Comparison of ENCODE assay signal across 29 cellular contexts in the genomic region with DNA sequence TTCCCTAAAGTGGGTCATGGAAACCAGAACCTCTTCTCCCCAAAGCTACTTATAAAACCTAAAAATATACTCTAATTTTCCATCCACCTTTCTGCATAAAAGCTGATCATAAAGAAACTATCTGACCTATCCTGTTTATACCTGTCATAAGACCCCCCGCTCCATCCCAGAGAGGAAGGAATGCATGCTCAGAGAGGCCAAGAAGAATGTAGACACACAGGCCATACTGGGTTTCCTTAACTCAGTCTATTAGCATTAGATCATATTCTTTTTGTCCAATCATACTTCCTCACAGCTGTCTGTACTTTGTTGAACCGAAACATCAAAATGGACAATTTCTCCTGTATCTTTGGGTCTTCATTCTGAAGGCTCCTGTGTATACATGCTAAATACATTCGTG.
"Had no signal": no experiment of that assay in that cellular context is flagged by ENCODE, and none has a peak within 500 bp of the region (broad histone marks: within the 10 kb centered on the region; RNA-seq: fewer than 3 reads in every experiment).

No MANE protein-coding gene starts in this region.

- H3K27me3 Mint-ChIP-seq: activated CD4-positive, alpha-beta memory T cell treated with anti-CD3 and anti-CD28 coated beads for 36 hours; activated CD4-positive, alpha-beta T cell treated with anti-CD3 and anti-CD28 coated beads for 36 hours; activated CD4-positive, alpha-beta T cell treated with anti-CD3 and anti-CD28 coated beads, Interleukin-2, amount 10 ng/mL, durations not matched to agents 24 days and 14 days; activated CD8-positive, alpha-beta memory T cell treated with anti-CD3 and anti-CD28 coated beads, Interleukin-2, amount 10 ng/mL, durations not matched to agents 7 days and 5 days; activated naive CD4-positive, alpha-beta T cell treated with anti-CD3 and anti-CD28 coated beads, Interleukin-2, amount 10 ng/mL, durations not matched to agents 7 days and 5 days; activated naive CD8-positive, alpha-beta T cell treated with anti-CD3 and anti-CD28 coated beads, Interleukin-2, amount 10 ng/mL, durations not matched to agents 7 days and 5 days; brain had no signal

- DNase-seq: activated CD4-positive, alpha-beta memory T cell treated with anti-CD3 and anti-CD28 coated beads for 36 hours; activated CD4-positive, alpha-beta T cell treated with anti-CD3 and anti-CD28 coated beads for 36 hours; activated CD4-positive, alpha-beta T cell treated with anti-CD3 and anti-CD28 coated beads, Interleukin-2, amount 10 ng/mL, durations not matched to agents 24 days and 14 days; activated CD4-positive, CD25-positive, alpha-beta regulatory T cell; activated CD4-positive, CD25-positive, alpha-beta regulatory T cell treated with anti-CD3 and anti-CD28 coated beads, Interleukin-2, amount 50 U/mL, for 72 hours; activated CD8-positive, alpha-beta memory T cell treated with anti-CD3 and anti-CD28 coated beads, Interleukin-2, amount 10 ng/mL, durations not matched to agents 7 days and 5 days; activated CD8-positive, alpha-beta memory T cell treated with anti-CD3 and anti-CD28 coated beads, Interleukin-2, amount 50 U/mL, for 4 hours; activated CD8-positive, alpha-beta T cell treated with anti-CD3 and anti-CD28 coated beads, Interleukin-2, amount 10 ng/mL, durations not matched to agents 7 days and 5 days; activated gamma-delta T cell; activated naive CD4-positive, alpha-beta T cell; activated naive CD4-positive, alpha-beta T cell treated with anti-CD3 and anti-CD28 coated beads, Interleukin-2, amount 10 ng/mL, durations not matched to agents 7 days and 5 days; activated naive CD8-positive, alpha-beta T cell treated with anti-CD3 and anti-CD28 coated beads, Interleukin-2, amount 10 ng/mL, durations not matched to agents 7 days and 5 days; activated T-cell treated with anti-CD3 and anti-CD28 coated beads, Interleukin-2, amount 50 U/mL, for 1 hour; activated T-cell treated with anti-CD3 and anti-CD28 coated beads, Interleukin-2, amount 50 U/mL, for 72 hours; central memory CD4-positive, alpha-beta T cell; cerebellar nuclear complex; colonic mucosa; effector memory CD4-positive, alpha-beta T cell; endodermal cell; erythroblast; esophagus squamous epithelium; foreskin melanocyte; T-helper 2 cell had no signal

- H3K9me3 ChIP-seq: ascending aorta, breast epithelium, colonic mucosa, esophagus squamous epithelium, gastroesophageal sphincter had no signal

- H3K4me3 ChIP-seq: ascending aorta, breast epithelium, cardiac muscle cell, colonic mucosa, esophagus squamous epithelium, gastroesophageal sphincter had no signal

- ATAC-seq: activated CD4-positive, alpha-beta T cell treated with anti-CD3 and anti-CD28 coated beads for 36 hours; activated CD8-positive, alpha-beta memory T cell treated with anti-CD3 and anti-CD28 coated beads, Interleukin-2, amount 10 ng/mL, durations not matched to agents 7 days and 5 days; activated CD8-positive, alpha-beta T cell treated with anti-CD3 and anti-CD28 coated beads, Interleukin-2, amount 10 ng/mL, durations not matched to agents 7 days and 5 days; activated naive CD4-positive, alpha-beta T cell treated with anti-CD3 and anti-CD28 coated beads, Interleukin-2, amount 50 U/mL, for 72 hours; activated T-cell treated with anti-CD3 and anti-CD28 coated beads, Interleukin-2, amount 50 U/mL, for 72 hours; gastroesophageal sphincter had no signal

- H3K4me1 Mint-ChIP-seq: activated CD4-positive, alpha-beta T cell treated with anti-CD3 and anti-CD28 coated beads for 36 hours; activated CD4-positive, alpha-beta T cell treated with anti-CD3 and anti-CD28 coated beads, Interleukin-2, amount 10 ng/mL, durations not matched to agents 24 days and 14 days; activated CD8-positive, alpha-beta memory T cell treated with anti-CD3 and anti-CD28 coated beads, Interleukin-2, amount 10 ng/mL, durations not matched to agents 7 days and 5 days; activated naive CD4-positive, alpha-beta T cell treated with anti-CD3 and anti-CD28 coated beads, Interleukin-2, amount 10 ng/mL, durations not matched to agents 7 days and 5 days; activated naive CD8-positive, alpha-beta T cell treated with anti-CD3 and anti-CD28 coated beads, Interleukin-2, amount 10 ng/mL, durations not matched to agents 7 days and 5 days; brain; endodermal cell had no signal

- H3K4me3 Mint-ChIP-seq: activated CD4-positive, alpha-beta memory T cell treated with anti-CD3 and anti-CD28 coated beads for 36 hours; activated CD4-positive, alpha-beta T cell treated with anti-CD3 and anti-CD28 coated beads for 36 hours; activated CD4-positive, alpha-beta T cell treated with anti-CD3 and anti-CD28 coated beads, Interleukin-2, amount 10 ng/mL, durations not matched to agents 24 days and 14 days; activated CD8-positive, alpha-beta memory T cell treated with anti-CD3 and anti-CD28 coated beads, Interleukin-2, amount 10 ng/mL, durations not matched to agents 7 days and 5 days; activated CD8-positive, alpha-beta T cell treated with anti-CD3 and anti-CD28 coated beads, Interleukin-2, amount 10 ng/mL, durations not matched to agents 7 days and 5 days; activated naive CD4-positive, alpha-beta T cell treated with anti-CD3 and anti-CD28 coated beads, Interleukin-2, amount 10 ng/mL, durations not matched to agents 7 days and 5 days; activated naive CD8-positive, alpha-beta T cell treated with anti-CD3 and anti-CD28 coated beads, Interleukin-2, amount 10 ng/mL, durations not matched to agents 7 days and 5 days; activated T-cell treated with anti-CD3 and anti-CD28 coated beads, Interleukin-2, amount 50 U/mL, for 72 hours; brain; endodermal cell had no signal

- H3K27me3 ChIP-seq: ascending aorta, breast epithelium, cardiac muscle cell, colonic mucosa, esophagus squamous epithelium, gastroesophageal sphincter had no signal

- H3K27ac ChIP-seq: ascending aorta, breast epithelium, cardiac muscle cell, colonic mucosa, esophagus squamous epithelium, gastroesophageal sphincter had no signal

- H3K27ac Mint-ChIP-seq: activated CD4-positive, alpha-beta memory T cell treated with anti-CD3 and anti-CD28 coated beads for 36 hours; activated CD4-positive, alpha-beta T cell treated with anti-CD3 and anti-CD28 coated beads for 36 hours; activated CD4-positive, alpha-beta T cell treated with anti-CD3 and anti-CD28 coated beads, Interleukin-2, amount 10 ng/mL, durations not matched to agents 24 days and 14 days; activated CD8-positive, alpha-beta memory T cell treated with anti-CD3 and anti-CD28 coated beads, Interleukin-2, amount 10 ng/mL, durations not matched to agents 7 days and 5 days; activated CD8-positive, alpha-beta T cell treated with anti-CD3 and anti-CD28 coated beads, Interleukin-2, amount 10 ng/mL, durations not matched to agents 7 days and 5 days; activated naive CD4-positive, alpha-beta T cell treated with anti-CD3 and anti-CD28 coated beads, Interleukin-2, amount 10 ng/mL, durations not matched to agents 7 days and 5 days; activated naive CD4-positive, alpha-beta T cell treated with anti-CD3 and anti-CD28 coated beads, Interleukin-2, amount 50 U/mL, for 72 hours; activated naive CD8-positive, alpha-beta T cell treated with anti-CD3 and anti-CD28 coated beads, Interleukin-2, amount 10 ng/mL, durations not matched to agents 7 days and 5 days; activated T-cell treated with anti-CD3 and anti-CD28 coated beads, Interleukin-2, amount 50 U/mL, for 72 hours; brain; endodermal cell had no signal

- H3K36me3 ChIP-seq: ascending aorta, breast epithelium, cardiac muscle cell, colonic mucosa, esophagus squamous epithelium, gastroesophageal sphincter had no signal

- H3K4me1 ChIP-seq: ascending aorta, breast epithelium, colonic mucosa, esophagus squamous epithelium, gastroesophageal sphincter had no signal

- H3K9me3 Mint-ChIP-seq: activated CD4-positive, alpha-beta memory T cell treated with anti-CD3 and anti-CD28 coated beads for 36 hours; activated CD4-positive, alpha-beta T cell treated with anti-CD3 and anti-CD28 coated beads, Interleukin-2, amount 10 ng/mL, durations not matched to agents 24 days and 14 days; activated naive CD4-positive, alpha-beta T cell treated with anti-CD3 and anti-CD28 coated beads, Interleukin-2, amount 10 ng/mL, durations not matched to agents 7 days and 5 days; activated naive CD4-positive, alpha-beta T cell treated with anti-CD3 and anti-CD28 coated beads, Interleukin-2, amount 50 U/mL, for 72 hours; activated T-cell treated with anti-CD3 and anti-CD28 coated beads, Interleukin-2, amount 50 U/mL, for 72 hours had no signal

- H3K36me3 Mint-ChIP-seq: activated CD4-positive, alpha-beta memory T cell treated with anti-CD3 and anti-CD28 coated beads for 36 hours; activated CD8-positive, alpha-beta memory T cell treated with anti-CD3 and anti-CD28 coated beads, Interleukin-2, amount 10 ng/mL, durations not matched to agents 7 days and 5 days; activated naive CD4-positive, alpha-beta T cell treated with anti-CD3 and anti-CD28 coated beads, Interleukin-2, amount 10 ng/mL, durations not matched to agents 7 days and 5 days; activated naive CD4-positive, alpha-beta T cell treated with anti-CD3 and anti-CD28 coated beads, Interleukin-2, amount 50 U/mL, for 72 hours; activated naive CD8-positive, alpha-beta T cell treated with anti-CD3 and anti-CD28 coated beads, Interleukin-2, amount 10 ng/mL, durations not matched to agents 7 days and 5 days; brain had no signal
